Comparison of ENCODE assay signal across 15 cellular contexts in genomic region chr12:105469701-105470100, GRCh38.
"Had no signal": no experiment of that assay in that cellular context is flagged by ENCODE, and none has a peak within 500 bp of the region (broad histone marks: within the 10 kb centered on the region; RNA-seq: fewer than 3 reads in every experiment).

No MANE protein-coding gene starts in this region.

- DNase-seq: activated CD4-positive, alpha-beta T cell treated with anti-CD3 and anti-CD28 coated beads, Interleukin-2, amount 50 U/mL, for 4 hours; activated gamma-delta T cell; amniotic stem cell; body of pancreas; caudate nucleus; head of caudate nucleus; kidney glomerular epithelial cell; left ventricle myocardium superior; naive thymus-derived CD8-positive, alpha-beta T cell; stimulated activated CD4-positive, alpha-beta T cell treated with anti-CD3 and anti-CD28 coated beads, Interleukin-12 subunit alpha, Interleukin-12 subunit beta, amount 100 ng/mL, for 4 hours; stimulated activated CD4-positive, alpha-beta T cell treated with anti-CD3 and anti-CD28 coated beads, Interleukin-1b, Interleukin-23, amount 100 ng/mL, for 48 hours; stimulated activated CD8-positive, alpha-beta memory T cell treated with anti-CD3 and anti-CD28 coated beads, Interleukin-4, amount 100 ng/mL, for 48 hours; stimulated activated naive CD4-positive, alpha-beta T cell; thyroid gland had no signal

- H3K9me3 ChIP-seq: body of pancreas, neutrophil, thyroid gland had no signal

- H3K4me3 ChIP-seq: body of pancreas, thyroid gland had no signal

- H3K27me3 ChIP-seq: body of pancreas, thyroid gland had no signal

- ATAC-seq: body of pancreas; left ventricle myocardium superior; naive thymus-derived CD8-positive, alpha-beta T cell had no signal

- H3K27ac ChIP-seq: body of pancreas, neutrophil, thyroid gland had no signal

- H3K4me1 ChIP-seq: body of pancreas, thyroid gland had no signal

- H3K36me3 ChIP-seq: neutrophil, thyroid gland had no signal
